Comparison of ENCODE assay signal across 18 cellular contexts in the genomic region with DNA sequence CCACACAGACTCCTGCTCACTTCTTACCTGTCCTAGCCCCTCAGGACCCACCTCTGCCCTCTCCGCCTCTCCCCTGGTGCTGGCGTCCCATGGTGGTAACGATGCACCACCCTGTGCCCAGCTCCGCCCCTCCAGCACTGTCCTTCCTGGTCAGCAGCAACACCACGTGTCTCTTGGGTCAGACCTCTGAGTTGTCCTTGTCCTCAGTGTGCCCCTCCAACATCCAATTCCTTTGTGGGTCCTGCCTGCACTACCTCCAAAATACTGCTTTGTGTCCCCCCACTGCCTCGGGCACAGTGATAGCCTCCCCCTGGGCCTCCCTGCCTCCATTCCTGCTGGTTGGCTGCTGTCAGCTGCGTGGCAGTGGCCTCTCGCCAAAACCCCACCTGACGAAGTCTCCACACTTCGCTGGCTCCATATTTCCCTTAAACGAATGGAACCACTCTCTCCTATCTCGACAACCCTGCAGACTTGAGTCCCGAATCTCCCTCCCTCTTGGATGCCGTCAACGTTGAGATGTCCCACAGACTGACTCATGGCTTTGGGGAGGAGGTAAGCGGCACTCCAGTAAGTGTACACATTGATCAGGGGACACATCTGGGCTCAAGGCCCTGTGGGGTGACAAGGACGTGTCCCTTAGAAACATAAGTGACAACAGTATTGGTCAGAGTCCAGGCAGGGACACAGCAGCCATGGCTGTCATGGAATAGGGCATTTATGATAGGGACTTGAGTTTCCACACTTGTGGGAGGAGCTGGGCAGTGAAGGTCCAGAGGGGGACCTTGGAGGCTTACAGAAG. TPM values are rescaled to one million over a fixed set of nuclear protein-coding genes. Genes with fewer than 3 reads are reported as not detected.
"Had no signal": no experiment of that assay in that cellular context is flagged by ENCODE, and none has a peak within 500 bp of the region (broad histone marks: within the 10 kb centered on the region; RNA-seq: fewer than 3 reads in every experiment).

No MANE protein-coding gene starts in this region.

- H3K36me3 ChIP-seq: esophagus muscularis mucosa, gastrocnemius medialis, tibial nerve, upper lobe of right lung had no signal

- H3K9me3 Mint-ChIP-seq: naive thymus-derived CD8-positive, alpha-beta T cell; stimulated activated memory B cell treated with anti-CD40 and anti-IgM and Interleukin-4, amounts not matched to agents 10 μg/mL and 1 μg/mL and 100 μg/mL, for 72 hours; stimulated activated naive CD8-positive, alpha-beta T cell treated with anti-CD3 and anti-CD28 coated beads, Interleukin-15, Interleukin-2, amounts not matched to agents 100 ng/mL and 50 ng/mL, for 24 hours had no signal

- H3K4me2 ChIP-seq: smooth muscle cell had no signal

- H3K4me3 ChIP-seq: coronary artery, esophagus muscularis mucosa, gastrocnemius medialis, mucosa of descending colon, smooth muscle cell, tibial nerve, upper lobe of right lung had no signal

- FAIRE-seq: endometrium had no signal

- H3K27me3 ChIP-seq: esophagus muscularis mucosa, tibial nerve, upper lobe of right lung had no signal

- H3K27me3 Mint-ChIP-seq: stimulated activated naive CD8-positive, alpha-beta T cell treated with anti-CD3 and anti-CD28 coated beads, Interleukin-15, Interleukin-2, amounts not matched to agents 100 ng/mL and 50 ng/mL, for 24 hours had no signal

- H3K4me3 Mint-ChIP-seq: naive thymus-derived CD8-positive, alpha-beta T cell; stimulated activated memory B cell treated with anti-CD40 and anti-IgM and Interleukin-4, amounts not matched to agents 10 μg/mL and 1 μg/mL and 100 μg/mL, for 72 hours; stimulated activated naive CD8-positive, alpha-beta T cell treated with anti-CD3 and anti-CD28 coated beads, Interleukin-15, Interleukin-2, amounts not matched to agents 100 ng/mL and 50 ng/mL, for 24 hours had no signal

- ATAC-seq: gastrocnemius medialis; left lobe of liver; mucosa of descending colon; naive thymus-derived CD8-positive, alpha-beta T cell; right cardiac atrium; stimulated activated memory B cell treated with anti-CD40 and anti-IgM and Interleukin-4, amounts not matched to agents 10 μg/mL and 1 μg/mL and 100 μg/mL, for 72 hours; upper lobe of right lung had no signal

- H3K27ac ChIP-seq: coronary artery, epithelial cell of prostate, esophagus muscularis mucosa, gastrocnemius medialis, tibial nerve, upper lobe of right lung had no signal

- H3K27ac Mint-ChIP-seq: naive thymus-derived CD8-positive, alpha-beta T cell; stimulated activated memory B cell treated with anti-CD40 and anti-IgM and Interleukin-4, amounts not matched to agents 10 μg/mL and 1 μg/mL and 100 μg/mL, for 72 hours; stimulated activated naive CD8-positive, alpha-beta T cell treated with anti-CD3 and anti-CD28 coated beads, Interleukin-15, Interleukin-2, amounts not matched to agents 100 ng/mL and 50 ng/mL, for 24 hours had no signal

- H3K9me3 ChIP-seq: esophagus muscularis mucosa, gastrocnemius medialis, mucosa of descending colon, upper lobe of right lung had no signal

- H3K4me1 ChIP-seq: gastrocnemius medialis, tibial nerve, upper lobe of right lung had no signal

- DNase-seq: caudate nucleus; effector CD4-positive, alpha-beta T cell; gastrocnemius medialis; islet precursor cell; right cardiac atrium; stimulated activated CD4-positive, alpha-beta T cell treated with anti-CD3 and anti-CD28 coated beads, Interleukin-4, amount 100 ng/mL, for 24 hours had no signal

- H3K36me3 Mint-ChIP-seq: naive thymus-derived CD8-positive, alpha-beta T cell; stimulated activated memory B cell treated with anti-CD40 and anti-IgM and Interleukin-4, amounts not matched to agents 10 μg/mL and 1 μg/mL and 100 μg/mL, for 72 hours had no signal

RNA-seq across cellular contexts. Expression of a gene that starts 42.8 kb away (rescaled TPM):
- total RNA-seq: naive thymus-derived CD8-positive, alpha-beta T cell had no signal
